ENCODE assay signal across 20 cellular contexts in genomic region chr7:47782792-47783191, GRCh38.
A peak's percentile ranks its signal among the peaks of the same experiment; 100 is the strongest.
DNase-seq lines count a peak whose midpoint lies in the region; ATAC-seq, FAIRE-seq and TF ChIP-seq lines count a peak whose summit lies in the region.
"Had no signal": no experiment of that assay in that cellular context is flagged by ENCODE, and none has a peak within 500 bp of the region (broad histone marks: within the 10 kb centered on the region; RNA-seq: fewer than 3 reads in every experiment).

No MANE protein-coding gene starts in this region.

- H3K9me1 ChIP-seq in keratinocyte (ENCODE audit: control insufficient read depth, extremely low read depth, insufficient read depth, low read length): no peaks in the 10 kb centered on the region

- ATAC-seq in HCT116: no peak
- no peak for ATAC-seq in GM19328 (IDR thresholded peaks at IDR 0.05; ENCODE audit: unreplicated experiment)
- ATAC-seq in HG02759 (IDR thresholded peaks at IDR 0.05; ENCODE audit: unreplicated experiment): no peak
- ATAC-seq: activated CD8-positive, alpha-beta T cell treated with anti-CD3 and anti-CD28 coated beads, Interleukin-2, amount 10 ng/mL, durations not matched to agents 7 days and 5 days; effector memory CD8-positive, alpha-beta T cell; GM12878; K562; WTC11 had no signal

- RAD21 ChIA-PET in HCT116 (lab: Charles Lee; ENCODE audit: low non-redundant PET in 1 of 2, low total read pairs in 2 of 2, uncharacterized antibody in 2 of 2, unreplicated experiment in 2 of 2): interaction anchor here in 1 of 2 experiments (1.2 kb wide), 1 partner anchor 347 kb away, joined by 3 read pairs; no protein-coding TSS in a partner anchor

- H3K4me2 ChIP-seq in HCT116 (ENCODE audit: low read length) (peak overlapping the region; percentile 75), keratinocyte (ENCODE audit: control insufficient read depth, extremely low read depth, insufficient read depth, low read depth, low read length) (no peak overlapping the region)

- H3K27me3 ChIP-seq in HCT116 (ENCODE audit: insufficient read depth, low read length) (no peaks in the 10 kb centered on the region), adrenal gland (no peaks in the 10 kb centered on the region), keratinocyte (ENCODE audit: control insufficient read depth, extremely low read depth, insufficient read depth, low read length) (no peaks in the 10 kb centered on the region), stomach smooth muscle (ENCODE audit: control insufficient read depth in 1 of 2, insufficient read depth in 2 of 2, low read length in 2 of 2) (no peaks in the 10 kb centered on the region)

- no peaks in the 10 kb centered on the region for H3K9me2 ChIP-seq in HCT116 (ENCODE audit: insufficient read depth)

- WGBS in adrenal gland, 4 donors: 94 to 96% (median 96%) methylated on average over 4 of the region's 4 CpGs

- H4K20me1 ChIP-seq in HCT116 (ENCODE audit: insufficient read depth) (no peaks in the 10 kb centered on the region), keratinocyte (ENCODE audit: control insufficient read depth, extremely low read depth, insufficient read depth, low read length) (no peaks in the 10 kb centered on the region)

- H3K36me3 ChIP-seq in HCT116 (ENCODE audit: control insufficient read depth in 1 of 2, insufficient read depth in 2 of 2, low read length in 2 of 2) (no peaks in the 10 kb centered on the region), adrenal gland (replicated peaks in 1 of 2) (no peaks in the 10 kb centered on the region), keratinocyte (ENCODE audit: control insufficient read depth in 2 of 2, extremely low read depth in 1 of 2, insufficient read depth in 2 of 2, low read length in 2 of 2) (no peaks in the 10 kb centered on the region), stomach smooth muscle (ENCODE audit: control insufficient read depth in 2 of 2, insufficient read depth in 2 of 2, low read length in 2 of 2) (no peaks in the 10 kb centered on the region)
- H3K36me3 ChIP-seq: left ventricle myocardium inferior had no signal

- no peak for FAIRE-seq in keratinocyte (lab: Jason Lieb, UNC)
- FAIRE-seq: GM12878, K562 had no signal

- H3K9ac ChIP-seq in HCT116 (ENCODE audit: low read length) (no peak overlapping the region), keratinocyte (ENCODE audit: control insufficient read depth, extremely low read depth, insufficient read depth, low read length) (no peak overlapping the region), stomach smooth muscle (ENCODE audit: low read length in 2 of 2) (no peak overlapping the region)

- no peak for TF ChIP-seq POLR2A in HCT116 (IDR thresholded peaks at IDR 0.05; ENCODE audit: borderline replicate concordance, extremely low read depth, insufficient read depth, insufficient read length)
- TF ChIP-seq POLR2A in adrenal gland (IDR thresholded peaks at IDR 0.05): no peak

- dilution Hi-C loops in keratinocyte (cut with MboI; ENCODE audit: extremely low pct_ligation_motif_present, low sequenced_read_pairs): no loop called here

- CTCF ChIA-PET in HCT116 (lab: Charles Lee): no interaction called here

- TF ChIP-seq CTCF in HCT116 (IDR thresholded peaks at IDR 0.05 in 2 of 3, conservative IDR thresholded peaks at IDR 0.05 in 1 of 3; ENCODE audit: borderline replicate concordance in 1 of 3, insufficient read depth in 1 of 3, low read depth in 2 of 3, low read length in 2 of 3): no peak
- no peak for TF ChIP-seq CTCF in adrenal gland (IDR thresholded peaks at IDR 0.05)
- no peak for TF ChIP-seq CTCF in keratinocyte (optimal IDR thresholded peaks at IDR 0.05 in 1 of 3, IDR thresholded peaks at IDR 0.05 in 1 of 3, conservative IDR thresholded peaks at IDR 0.05 in 1 of 3; ENCODE audit: extremely low read depth in 1 of 3, insufficient read depth in 2 of 3, low read length in 3 of 3)

- H3K4me3 ChIP-seq in HCT116 (replicated peaks in 1 of 2; ENCODE audit: low read depth in 1 of 2, low read length in 2 of 2): no peak overlapping the region
- no peak overlapping the region for H3K4me3 ChIP-seq in adrenal gland
- H3K4me3 ChIP-seq in keratinocyte (ENCODE audit: control insufficient read depth in 2 of 3, extremely low read depth in 1 of 3, insufficient read depth in 2 of 3, low read depth in 1 of 3, low read length in 3 of 3): no peak overlapping the region
- no peak overlapping the region for H3K4me3 ChIP-seq in stomach smooth muscle (ENCODE audit: low read length in 2 of 2)
- H3K4me3 ChIP-seq: GM12878, K562, left ventricle myocardium inferior, psoas muscle had no signal

- H3K27ac ChIP-seq in HCT116 (ENCODE audit: low read depth, low read length) (peak overlapping the region; percentile 92; the same call in 1 of the 2 replicates), adrenal gland (peak overlapping the region in 4 of 5 donors; percentile 78 to 85 (median 82)), keratinocyte (ENCODE audit: control insufficient read depth, insufficient read depth, low read length) (peak overlapping the region; percentile 97), stomach smooth muscle (ENCODE audit: low read length) (peak overlapping the region; percentile 41)

- intact Hi-C loops in HCT116 (cut with micrococcal nuclease): no loop called here
- intact Hi-C loops in adrenal gland (cut with DNase I): no loop called here

- H3K4me1 ChIP-seq in HCT116 (ENCODE audit: control insufficient read depth in 1 of 2, insufficient read depth in 2 of 2, low read length in 2 of 2) (peaks cover 55 to 71% of the 10 kb centered on the region in 2 experiments), adrenal gland (replicated peaks in 1 of 2) (peaks cover 25 to 53% of the 10 kb centered on the region in 2 donors), keratinocyte (ENCODE audit: control insufficient read depth, extremely low read depth, insufficient read depth, low read length) (peaks cover 65% of the 10 kb centered on the region), stomach smooth muscle (ENCODE audit: control insufficient read depth, insufficient read depth, low read length) (peaks cover 34% of the 10 kb centered on the region)

- H3K79me2 ChIP-seq in HCT116 (ENCODE audit: insufficient read depth, low read length) (no peaks in the 10 kb centered on the region), keratinocyte (ENCODE audit: control insufficient read depth, insufficient read depth, low read length) (no peaks in the 10 kb centered on the region)

- POLR2A ChIA-PET in HCT116 (lab: Charles Lee): no interaction called here

- no peak for TF ChIP-seq RAD21 in HCT116 (IDR thresholded peaks at IDR 0.05; ENCODE audit: low read depth)

- BruUV-seq in HCT116 (replicated peaks; lab: Mats Ljungman, UMichigan): no TSS peak

- H3K9me3 ChIP-seq in HCT116 (ENCODE audit: control insufficient read depth in 1 of 2, insufficient read depth in 1 of 2, low read depth in 1 of 2, low read length in 2 of 2): peaks cover 0 to 3% of the 10 kb centered on the region in 2 experiments; a peak in 1 of 4 replicates
- H3K9me3 ChIP-seq in adrenal gland (replicated peaks in 1 of 3): no peaks in the 10 kb centered on the region
- no peaks in the 10 kb centered on the region for H3K9me3 ChIP-seq in keratinocyte (ENCODE audit: control insufficient read depth, low read depth, low read length)
- H3K9me3 ChIP-seq in stomach smooth muscle (ENCODE audit: control insufficient read depth in 2 of 2, low read length in 2 of 2): peaks cover 0 to 2% of the 10 kb centered on the region in 2 donors
- H3K9me3 ChIP-seq: left ventricle myocardium inferior, psoas muscle had no signal

- DNase-seq in HCT116 (ENCODE audit: low read depth, low spot score) (no peak), adrenal gland (peak in 1 of 7 donors; percentile 6), keratinocyte (ENCODE audit: low read depth, low spot score) (peak; percentile 45), iPS-NIHi7 (ENCODE audit: extremely low spot score) (no peak)
- no peak for DNase-seq in stimulated activated CD4-positive, alpha-beta T cell treated with anti-CD3 and anti-CD28 coated beads, Interleukin-4, amount 100 ng/mL, for 4 hours
- DNase-seq: activated CD8-positive, alpha-beta T cell treated with anti-CD3 and anti-CD28 coated beads, Interleukin-2, amount 10 ng/mL, durations not matched to agents 7 days and 5 days; activated naive CD4-positive, alpha-beta T cell; activated T-cell treated with anti-CD3 and anti-CD28 coated beads, Interleukin-2, amount 50 U/mL, for 1 hour; effector memory CD8-positive, alpha-beta T cell; glutamatergic neuron; left ventricle myocardium inferior; NCI-H1694 treated with DMSO at 0.1 percent for 48 hours; psoas muscle; T-helper 2 cell had no signal

- H2AFZ ChIP-seq in HCT116 (ENCODE audit: low read depth, low read length, poor library complexity, severe bottlenecking) (peak overlapping the region; percentile 49), keratinocyte (ENCODE audit: control insufficient read depth, low read length) (no peak overlapping the region)

TF ChIP-seq in HCT116, 20 proteins besides CTCF, POLR2A, EP300 and RAD21 (continues in another document):
- TF ChIP-seq ATF3 (IDR thresholded peaks at IDR 0.05) (no peak), ELF1 (IDR thresholded peaks at IDR 0.05; ENCODE audit: borderline replicate concordance, low read depth) (no peak), SIN3A (IDR thresholded peaks at IDR 0.05; ENCODE audit: low read depth) (no peak), EZH2 (IDR thresholded peaks at IDR 0.05) (no peak), JUND (IDR thresholded peaks at IDR 0.05) (peak; percentile 34; the same call in 1 of the 2 replicates), CEBPB (IDR thresholded peaks at IDR 0.05; ENCODE audit: low read depth) (no peak), FOSL1 (IDR thresholded peaks at IDR 0.05; ENCODE audit: low read depth) (0 out of 2 replicates have a peak, but pooled peaks have one; percentile 34), EGR1 (IDR thresholded peaks at IDR 0.05; ENCODE audit: low read depth) (no peak)
- TF ChIP-seq, protein P1, sequence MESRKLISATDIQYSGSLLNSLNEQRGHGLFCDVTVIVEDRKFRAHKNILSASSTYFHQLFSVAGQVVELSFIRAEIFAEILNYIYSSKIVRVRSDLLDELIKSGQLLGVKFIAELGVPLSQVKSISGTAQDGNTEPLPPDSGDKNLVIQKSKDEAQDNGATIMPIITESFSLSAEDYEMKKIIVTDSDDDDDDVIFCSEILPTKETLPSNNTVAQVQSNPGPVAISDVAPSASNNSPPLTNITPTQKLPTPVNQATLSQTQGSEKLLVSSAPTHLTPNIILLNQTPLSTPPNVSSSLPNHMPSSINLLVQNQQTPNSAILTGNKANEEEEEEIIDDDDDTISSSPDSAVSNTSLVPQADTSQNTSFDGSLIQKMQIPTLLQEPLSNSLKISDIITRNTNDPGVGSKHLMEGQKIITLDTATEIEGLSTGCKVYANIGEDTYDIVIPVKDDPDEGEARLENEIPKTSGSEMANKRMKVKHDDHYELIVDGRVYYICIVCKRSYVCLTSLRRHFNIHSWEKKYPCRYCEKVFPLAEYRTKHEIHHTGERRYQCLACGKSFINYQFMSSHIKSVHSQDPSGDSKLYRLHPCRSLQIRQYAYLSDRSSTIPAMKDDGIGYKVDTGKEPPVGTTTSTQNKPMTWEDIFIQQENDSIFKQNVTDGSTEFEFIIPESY (IDR thresholded peaks at IDR 0.05; ENCODE audit: extremely low read depth, insufficient replicate concordance, low read length): no peak

Comparison
In these comparisons a context has a peak if more than half of its experiments do, and no peak if none do; other contexts are left out.
1. H3K27ac ChIP-seq: peak in every context shown above with its lines; median percentile 97 in keratinocyte; 92 in HCT116; 82 in adrenal gland; 41 in stomach smooth muscle.